In genomic region chr12:13164271-13164670, GRCh38 we compare ENCODE assay signal across 18 cellular contexts. TPM values are rescaled to one million over a fixed set of nuclear protein-coding genes. Genes with fewer than 3 reads are reported as not detected.
DNase-seq lines count a peak whose midpoint lies in the region; ATAC-seq and TF ChIP-seq lines count a peak whose summit lies in the region.
"Had no signal": no experiment of that assay in that cellular context is flagged by ENCODE, and none has a peak within 500 bp of the region (broad histone marks: within the 10 kb centered on the region; RNA-seq: fewer than 3 reads in every experiment).

No MANE protein-coding gene starts in this region.

- peak overlapping the region in 10 of 11 experiments; percentile 51 to 84 (median 73); a peak in 16 of 22 replicates for H3K4me2 ChIP-seq in BLaER1 treated with 17β-estradiol and CSF1 and Interleukin-3, amounts not matched to agents 10 nM and 100 nM
- H3K4me2 ChIP-seq in Loucy (ENCODE audit: low read depth, low read length, poor library complexity, severe bottlenecking), result peak overlapping the region; percentile 82

- H3K27me3 Mint-ChIP-seq in osteocyte (ENCODE audit: unreplicated experiment) (no peaks in the 10 kb centered on the region), progenitor cell of endocrine pancreas (peaks cover 8% of the 10 kb centered on the region)

- H2AFZ ChIP-seq in Loucy (ENCODE audit: low read length), result no peak overlapping the region
- H2AFZ ChIP-seq: GM23248 had no signal

- H3K79me2 ChIP-seq in Loucy (ENCODE audit: insufficient read depth, low read length), result no peaks in the 10 kb centered on the region

- no peaks in the 10 kb centered on the region for H4K20me1 ChIP-seq in BLaER1 treated with 17β-estradiol and CSF1 and Interleukin-3, amounts not matched to agents 10 nM and 100 nM
- H4K20me1 ChIP-seq in Loucy (ENCODE audit: insufficient read depth, low read length, poor library complexity, severe bottlenecking), result no peaks in the 10 kb centered on the region

- H3K4me1 ChIP-seq in BLaER1 treated with 17β-estradiol and CSF1 and Interleukin-3, amounts not matched to agents 10 nM and 100 nM, result peaks cover 18 to 37% (median 31%) of the 10 kb centered on the region in 10 experiments
- H3K4me1 ChIP-seq in Loucy (ENCODE audit: insufficient read depth, low read length, poor library complexity, severe bottlenecking), result peaks cover 54% of the 10 kb centered on the region

- H3K36me3 Mint-ChIP-seq in osteocyte (ENCODE audit: unreplicated experiment) (no peaks in the 10 kb centered on the region), progenitor cell of endocrine pancreas (ENCODE audit: insufficient read depth) (no peaks in the 10 kb centered on the region)
- H3K36me3 Mint-ChIP-seq: CD14-positive monocyte had no signal

- H3K9me3 ChIP-seq in BLaER1 treated with 17β-estradiol and CSF1 and Interleukin-3, amounts not matched to agents 10 nM and 100 nM (replicated peaks in 1 of 11), result peaks cover 7 to 14% (median 11%) of the 10 kb centered on the region in 11 experiments; a peak in 21 of 22 replicates
- peaks cover 4% of the 10 kb centered on the region; the same call in 1 of the 2 replicates for H3K9me3 ChIP-seq in Loucy (ENCODE audit: insufficient read depth, low read depth, low read length)

- no peak for TF ChIP-seq CTCF in Loucy (conservative IDR thresholded peaks at IDR 0.05; ENCODE audit: low read length)
- no peak for TF ChIP-seq CTCF in osteocyte (IDR thresholded peaks at IDR 0.05)
- TF ChIP-seq CTCF in progenitor cell of endocrine pancreas (IDR thresholded peaks at IDR 0.05; ENCODE audit: unreplicated experiment), result no peak

- H3F3A ChIP-seq in Loucy (ENCODE audit: low read depth), result peaks cover 17% of the 10 kb centered on the region

- H3K9me3 Mint-ChIP-seq in osteocyte (ENCODE audit: unreplicated experiment) (no peaks in the 10 kb centered on the region), progenitor cell of endocrine pancreas (ENCODE audit: low read depth) (no peaks in the 10 kb centered on the region)

- H3K4me1 Mint-ChIP-seq in osteocyte (ENCODE audit: unreplicated experiment) (peaks cover 11% of the 10 kb centered on the region), progenitor cell of endocrine pancreas (ENCODE audit: low read depth) (peaks cover 12% of the 10 kb centered on the region)

- H3K27ac Mint-ChIP-seq in osteocyte (ENCODE audit: unreplicated experiment), result peak overlapping the region; percentile 46
- H3K27ac Mint-ChIP-seq in progenitor cell of endocrine pancreas, result no peak overlapping the region

- ATAC-seq in HG03139 (IDR thresholded peaks at IDR 0.05; ENCODE audit: unreplicated experiment), result no peak
- no peak for ATAC-seq in GM18502 (IDR thresholded peaks at IDR 0.05; ENCODE audit: poor library complexity, unreplicated experiment)
- ATAC-seq in GM19023 (IDR thresholded peaks at IDR 0.05; ENCODE audit: unreplicated experiment), result no peak

- H3K4me3 ChIP-seq in BLaER1 treated with 17β-estradiol and CSF1 and Interleukin-3, amounts not matched to agents 10 nM and 100 nM, result no peak overlapping the region
- H3K4me3 ChIP-seq in Loucy (ENCODE audit: low read length, poor library complexity, severe bottlenecking), result no peak overlapping the region
- H3K4me3 ChIP-seq: GM23248 had no signal

- H3K4me3 Mint-ChIP-seq in osteocyte (ENCODE audit: unreplicated experiment) (no peak overlapping the region), progenitor cell of endocrine pancreas (ENCODE audit: low read depth) (no peak overlapping the region)
- H3K4me3 Mint-ChIP-seq: CD14-positive monocyte had no signal

- H3K27ac ChIP-seq in BLaER1 treated with 17β-estradiol and CSF1 and Interleukin-3, amounts not matched to agents 10 nM and 100 nM, result peak overlapping the region in 3 of 11 experiments; percentile 61 to 71 (median 67); a peak in 2 of 22 replicates
- H3K27ac ChIP-seq in epithelial cell of prostate, result peak overlapping the region; percentile 86
- H3K27ac ChIP-seq: GM23248 had no signal

- H3K27me3 ChIP-seq in BLaER1 treated with 17β-estradiol and CSF1 and Interleukin-3, amounts not matched to agents 10 nM and 100 nM, result no peaks in the 10 kb centered on the region
- H3K27me3 ChIP-seq in Loucy (ENCODE audit: insufficient read depth, low read length, poor library complexity, severe bottlenecking), result no peaks in the 10 kb centered on the region

- H3K9ac ChIP-seq in BLaER1 treated with 17β-estradiol and CSF1 and Interleukin-3, amounts not matched to agents 10 nM and 100 nM, result no peak overlapping the region
- peak overlapping the region; percentile 83 for H3K9ac ChIP-seq in Loucy (ENCODE audit: low read depth, low read length, poor library complexity, severe bottlenecking)
- H3K9ac ChIP-seq: GM23248 had no signal

- no peaks in the 10 kb centered on the region for H3K9me2 ChIP-seq in Loucy (replicated peaks; ENCODE audit: low read depth, low read length)

- DNase-seq in epithelial cell of prostate (ENCODE audit: low read depth, low spot score), result no peak
- no peak for DNase-seq in osteocyte (ENCODE audit: extremely low spot score, unreplicated experiment)
- DNase-seq in progenitor cell of endocrine pancreas (ENCODE audit: low spot score, unreplicated experiment), result no peak
- DNase-seq: DMS79; GM23248; Kasumi-1; NCI-H1436 treated with DMSO at 0.1 percent for 48 hours; NCI-H2081; NCI-H2227 treated with DMSO at 0.1 percent for 48 hours; NCI-H526; NK-92 treated with Interleukin-12 subunit alpha and Interleukin-12 subunit beta, amount 100 ng/mL, for 24 hours; OCI-M1 had no signal

- no peaks in the 10 kb centered on the region for H3K36me3 ChIP-seq in BLaER1 treated with 17β-estradiol and CSF1 and Interleukin-3, amounts not matched to agents 10 nM and 100 nM
- no peaks in the 10 kb centered on the region for H3K36me3 ChIP-seq in Loucy (ENCODE audit: insufficient read depth, low read length)

RNA-seq across cellular contexts. Expression of gene EMP1, which starts 32.3 kb away (rescaled TPM):
- 163 and 170 TPM in 2 replicates for total RNA-seq in osteocyte
- total RNA-seq in progenitor cell of endocrine pancreas, result 0.31 and 0.47 TPM in 2 replicates

Comparison
In these comparisons a context has a peak if more than half of its experiments do, and no peak if none do; other contexts are left out.
1. RNA of gene EMP1, which starts 32.3 kb away (total RNA-seq): 163 to 170 TPM in osteocyte; 0.31 to 0.47 TPM in progenitor cell of endocrine pancreas; every median in the first group is over 100 times any median in the second.